ENCODE assay signal across 18 cellular contexts in genomic region chr1:224744521-224744920, GRCh38.
"Had no signal": no experiment of that assay in that cellular context is flagged by ENCODE, and none has a peak within 500 bp of the region (broad histone marks: within the 10 kb centered on the region; RNA-seq: fewer than 3 reads in every experiment).

No MANE protein-coding gene starts in this region.

- FAIRE-seq: islet of Langerhans, small intestine had no signal

- H3K9me3 ChIP-seq: colonic mucosa, heart left ventricle, left lung, lower lobe of right lung, stomach, thoracic aorta, transverse colon had no signal

- DNase-seq: colonic mucosa; dermis blood vessel endothelial cell; foreskin melanocyte; heart left ventricle; hypothalamus; kidney glomerular epithelial cell; left lung; lower lobe of right lung; naive B cell; small intestine; stimulated activated CD4-positive, alpha-beta T cell treated with anti-CD3 and anti-CD28 coated beads, Interleukin-12 subunit alpha, Interleukin-12 subunit beta, amount 100 ng/mL, for 4 hours; stimulated activated naive CD4-positive, alpha-beta T cell; stomach; substantia nigra; transverse colon had no signal

- H3K36me3 ChIP-seq: colonic mucosa, heart left ventricle, left lung, lower lobe of right lung, stomach, thoracic aorta, transverse colon had no signal

- H3K4me1 ChIP-seq: colonic mucosa, left lung, lower lobe of right lung, stomach had no signal

- H3K27me3 ChIP-seq: colonic mucosa, heart left ventricle, left lung, stomach, transverse colon had no signal

- ATAC-seq: heart left ventricle, left lung, lower lobe of right lung, sciatic nerve had no signal

- H3K27ac ChIP-seq: colonic mucosa, heart left ventricle, left lung, lower lobe of right lung, stomach, thoracic aorta, transverse colon had no signal

- H3K4me3 ChIP-seq: colonic mucosa, heart left ventricle, left lung, lower lobe of right lung, stomach, thoracic aorta, transverse colon had no signal
